16 cellular contexts compared by ENCODE assay signal in the genomic region with DNA sequence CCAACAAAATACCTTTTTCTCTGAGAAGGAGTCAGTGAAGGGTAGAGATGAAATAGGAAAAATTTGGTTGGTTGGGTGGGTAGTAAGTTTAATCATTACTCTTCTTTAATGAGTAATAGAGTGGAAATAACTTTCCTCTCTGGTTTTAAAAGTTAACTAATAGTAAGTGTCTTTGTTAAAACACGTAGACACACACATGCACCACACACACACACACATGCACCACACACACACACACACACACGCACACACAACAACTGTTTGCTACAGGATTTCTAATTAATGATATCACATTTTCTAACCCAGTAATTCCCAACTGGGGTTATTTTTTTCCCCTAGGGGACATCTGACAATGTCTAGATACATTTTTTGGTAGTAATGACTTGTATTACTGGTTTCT.
DNase-seq lines count a peak whose midpoint lies in the region; ATAC-seq and TF ChIP-seq lines count a peak whose summit lies in the region.
"Had no signal": no experiment of that assay in that cellular context is flagged by ENCODE, and none has a peak within 500 bp of the region (broad histone marks: within the 10 kb centered on the region; RNA-seq: fewer than 3 reads in every experiment).

No MANE protein-coding gene starts in this region.

- CTCF ChIA-PET in activated B cell treated with CpG ODN at 0.5 μM for 24 hours (lab: Charles Lee): interaction anchor here (1.1 kb wide), 1 partner anchor 74 kb away, joined by 3 read pairs; no protein-coding TSS in a partner anchor

- POLR2A ChIA-PET in activated B cell treated with CpG ODN at 0.5 μM for 24 hours (lab: Charles Lee): interaction anchor here (0.7 kb wide), 2 partner anchors 9 to 28 kb away, joined by 3 read pairs; no protein-coding TSS in a partner anchor

- H3K9me3 Mint-ChIP-seq in activated B cell treated with CpG ODN at 0.5 μM for 24 hours: peaks cover 11% of the 10 kb centered on the region
- peaks cover 4 to 9% of the 10 kb centered on the region in 2 donors for H3K9me3 Mint-ChIP-seq in stimulated activated naive B cell treated with anti-CD40 and anti-IgM and Interleukin-4, amounts not matched to agents 10 μg/mL and 1 μg/mL and 100 μg/mL, for 72 hours

- H3K27ac Mint-ChIP-seq in activated B cell treated with CpG ODN at 0.5 μM for 24 hours: peak overlapping the region; percentile 52
- peak overlapping the region; percentile 44 for H3K27ac Mint-ChIP-seq in stimulated activated naive B cell treated with anti-CD40 and anti-IgM and Interleukin-4, amounts not matched to agents 10 μg/mL and 1 μg/mL and 100 μg/mL, for 72 hours
- H3K27ac Mint-ChIP-seq: CD4-positive, alpha-beta T cell; GM23338; T-helper 17 cell had no signal

- peaks cover 49% of the 10 kb centered on the region for H3K4me1 Mint-ChIP-seq in activated B cell treated with CpG ODN at 0.5 μM for 24 hours
- peaks cover 10 to 43% of the 10 kb centered on the region in 2 donors for H3K4me1 Mint-ChIP-seq in stimulated activated naive B cell treated with anti-CD40 and anti-IgM and Interleukin-4, amounts not matched to agents 10 μg/mL and 1 μg/mL and 100 μg/mL, for 72 hours
- H3K4me1 Mint-ChIP-seq: GM23338, T-helper 17 cell had no signal

- no peak overlapping the region for H3K4me3 Mint-ChIP-seq in activated B cell treated with CpG ODN at 0.5 μM for 24 hours
- no peak overlapping the region for H3K4me3 Mint-ChIP-seq in stimulated activated naive B cell treated with anti-CD40 and anti-IgM and Interleukin-4, amounts not matched to agents 10 μg/mL and 1 μg/mL and 100 μg/mL, for 72 hours
- H3K4me3 Mint-ChIP-seq: CD4-positive, alpha-beta T cell; GM23338; T-helper 17 cell had no signal

- TF ChIP-seq CTCF in activated B cell treated with CpG ODN at 0.5 μM for 24 hours (IDR thresholded peaks at IDR 0.05): no peak

- DNase-seq in activated B cell treated with CpG ODN at 0.5 μM for 24 hours (no peak), D341Med (ENCODE audit: low spot score) (no peak), HCEC 1CT (no peak)
- no peak for DNase-seq in stimulated activated naive B cell treated with anti-CD40 and anti-IgM and Interleukin-4, amounts not matched to agents 10 μg/mL and 1 μg/mL and 100 μg/mL, for 72 hours
- DNase-seq: CD4-positive, alpha-beta T cell; KBM-7; NCI-H1436; NCI-H2171; NCI-H446; NK-92 treated with Interleukin-12 subunit alpha and Interleukin-12 subunit beta, amount 100 ng/mL, for 24 hours; T-helper 17 cell had no signal

- intact Hi-C loops in activated B cell treated with CpG ODN at 0.5 μM for 24 hours (cut with micrococcal nuclease): no loop called here

- H3K36me3 Mint-ChIP-seq in activated B cell treated with CpG ODN at 0.5 μM for 24 hours (ENCODE audit: low read depth): peaks cover 5% of the 10 kb centered on the region
- peaks cover 0 to 2% of the 10 kb centered on the region in 2 donors for H3K36me3 Mint-ChIP-seq in stimulated activated naive B cell treated with anti-CD40 and anti-IgM and Interleukin-4, amounts not matched to agents 10 μg/mL and 1 μg/mL and 100 μg/mL, for 72 hours

- no peaks in the 10 kb centered on the region for H3K27me3 Mint-ChIP-seq in activated B cell treated with CpG ODN at 0.5 μM for 24 hours
- no peaks in the 10 kb centered on the region for H3K27me3 Mint-ChIP-seq in stimulated activated naive B cell treated with anti-CD40 and anti-IgM and Interleukin-4, amounts not matched to agents 10 μg/mL and 1 μg/mL and 100 μg/mL, for 72 hours
- H3K27me3 Mint-ChIP-seq: CD4-positive, alpha-beta T cell; T-helper 17 cell had no signal

- ATAC-seq in GM18909 (IDR thresholded peaks at IDR 0.05; ENCODE audit: poor library complexity, unreplicated experiment): peak; percentile 29
- peak; percentile 21 for ATAC-seq in HG03097 (IDR thresholded peaks at IDR 0.05; ENCODE audit: low FRiP score, unreplicated experiment)
- ATAC-seq in activated B cell treated with CpG ODN at 0.5 μM for 24 hours (ENCODE audit: low read depth): no peak
- no peak for ATAC-seq in stimulated activated naive B cell treated with anti-CD40 and anti-IgM and Interleukin-4, amounts not matched to agents 10 μg/mL and 1 μg/mL and 100 μg/mL, for 72 hours (replicated peaks)
- ATAC-seq in GM21381 (IDR thresholded peaks at IDR 0.05; ENCODE audit: unreplicated experiment): no peak
- ATAC-seq in HG02588 (IDR thresholded peaks at IDR 0.05; ENCODE audit: unreplicated experiment): no peak
- ATAC-seq: GM23338, T-helper 17 cell had no signal

Comparison
In these comparisons a context has a peak if more than half of its experiments do, and no peak if none do; other contexts are left out.
1. ATAC-seq: peak in GM18909 (single experiment) and HG03097 (single experiment); none in activated B cell treated with CpG ODN at 0.5 μM for 24 hours (single experiment), stimulated activated naive B cell treated with anti-CD40 and anti-IgM and Interleukin-4, amounts not matched to agents 10 μg/mL and 1 μg/mL and 100 μg/mL, for 72 hours (0 of 2), GM21381 (single experiment) and HG02588 (single experiment).